Comparison of ENCODE assay signal across 1 cellular context in the genomic region with DNA sequence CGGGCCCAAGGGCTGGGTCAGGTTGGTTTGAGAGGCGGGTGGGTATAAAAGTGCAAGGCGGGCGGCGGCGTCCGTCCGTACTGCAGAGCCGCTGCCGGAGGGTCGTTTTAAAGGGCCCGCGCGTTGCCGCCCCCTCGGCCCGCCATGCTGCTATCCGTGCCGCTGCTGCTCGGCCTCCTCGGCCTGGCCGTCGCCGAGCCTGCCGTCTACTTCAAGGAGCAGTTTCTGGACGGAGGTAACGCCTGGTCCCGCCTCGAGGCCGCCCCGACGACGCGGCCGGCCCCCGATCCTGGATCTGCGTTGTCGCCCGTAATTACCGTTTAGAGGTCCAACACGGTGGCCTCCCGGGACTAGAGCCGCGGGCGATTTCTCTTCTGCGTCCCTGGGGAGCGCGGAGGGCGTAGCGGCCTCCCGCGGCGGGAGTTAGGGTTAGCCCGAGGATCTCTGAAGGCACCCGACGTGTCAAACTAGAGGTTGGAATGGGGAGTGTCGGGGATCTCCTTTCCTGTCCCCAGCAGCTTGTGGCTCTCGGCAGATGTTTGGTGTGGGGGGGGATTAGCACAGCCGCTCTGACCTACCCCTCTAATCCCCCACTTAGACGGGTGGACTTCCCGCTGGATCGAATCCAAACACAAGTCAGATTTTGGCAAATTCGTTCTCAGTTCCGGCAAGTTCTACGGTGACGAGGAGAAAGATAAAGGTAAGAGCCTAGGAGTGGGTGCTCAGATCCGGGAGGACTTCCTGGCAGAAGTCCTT.
TF ChIP-seq lines count a peak whose summit lies in the region.

A gene (plus strand): TSS at position 74 of the 756 bp plus-strand sequence. CDS start 71 bp downstream, at position 145.

TF ChIP-seq in WTC11, 78 proteins besides CTCF, POLR2A, EP300 and RAD21 (continued from another document):
- TF ChIP-seq, protein P1, sequence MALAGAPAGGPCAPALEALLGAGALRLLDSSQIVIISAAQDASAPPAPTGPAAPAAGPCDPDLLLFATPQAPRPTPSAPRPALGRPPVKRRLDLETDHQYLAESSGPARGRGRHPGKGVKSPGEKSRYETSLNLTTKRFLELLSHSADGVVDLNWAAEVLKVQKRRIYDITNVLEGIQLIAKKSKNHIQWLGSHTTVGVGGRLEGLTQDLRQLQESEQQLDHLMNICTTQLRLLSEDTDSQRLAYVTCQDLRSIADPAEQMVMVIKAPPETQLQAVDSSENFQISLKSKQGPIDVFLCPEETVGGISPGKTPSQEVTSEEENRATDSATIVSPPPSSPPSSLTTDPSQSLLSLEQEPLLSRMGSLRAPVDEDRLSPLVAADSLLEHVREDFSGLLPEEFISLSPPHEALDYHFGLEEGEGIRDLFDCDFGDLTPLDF (CRISPR knock-in tag; IDR thresholded peaks at IDR 0.05), result no peak
- TF ChIP-seq ZNF138 (CRISPR knock-in tag; conservative IDR thresholded peaks at IDR 0.05), result no peak
- TF ChIP-seq, protein P2, sequence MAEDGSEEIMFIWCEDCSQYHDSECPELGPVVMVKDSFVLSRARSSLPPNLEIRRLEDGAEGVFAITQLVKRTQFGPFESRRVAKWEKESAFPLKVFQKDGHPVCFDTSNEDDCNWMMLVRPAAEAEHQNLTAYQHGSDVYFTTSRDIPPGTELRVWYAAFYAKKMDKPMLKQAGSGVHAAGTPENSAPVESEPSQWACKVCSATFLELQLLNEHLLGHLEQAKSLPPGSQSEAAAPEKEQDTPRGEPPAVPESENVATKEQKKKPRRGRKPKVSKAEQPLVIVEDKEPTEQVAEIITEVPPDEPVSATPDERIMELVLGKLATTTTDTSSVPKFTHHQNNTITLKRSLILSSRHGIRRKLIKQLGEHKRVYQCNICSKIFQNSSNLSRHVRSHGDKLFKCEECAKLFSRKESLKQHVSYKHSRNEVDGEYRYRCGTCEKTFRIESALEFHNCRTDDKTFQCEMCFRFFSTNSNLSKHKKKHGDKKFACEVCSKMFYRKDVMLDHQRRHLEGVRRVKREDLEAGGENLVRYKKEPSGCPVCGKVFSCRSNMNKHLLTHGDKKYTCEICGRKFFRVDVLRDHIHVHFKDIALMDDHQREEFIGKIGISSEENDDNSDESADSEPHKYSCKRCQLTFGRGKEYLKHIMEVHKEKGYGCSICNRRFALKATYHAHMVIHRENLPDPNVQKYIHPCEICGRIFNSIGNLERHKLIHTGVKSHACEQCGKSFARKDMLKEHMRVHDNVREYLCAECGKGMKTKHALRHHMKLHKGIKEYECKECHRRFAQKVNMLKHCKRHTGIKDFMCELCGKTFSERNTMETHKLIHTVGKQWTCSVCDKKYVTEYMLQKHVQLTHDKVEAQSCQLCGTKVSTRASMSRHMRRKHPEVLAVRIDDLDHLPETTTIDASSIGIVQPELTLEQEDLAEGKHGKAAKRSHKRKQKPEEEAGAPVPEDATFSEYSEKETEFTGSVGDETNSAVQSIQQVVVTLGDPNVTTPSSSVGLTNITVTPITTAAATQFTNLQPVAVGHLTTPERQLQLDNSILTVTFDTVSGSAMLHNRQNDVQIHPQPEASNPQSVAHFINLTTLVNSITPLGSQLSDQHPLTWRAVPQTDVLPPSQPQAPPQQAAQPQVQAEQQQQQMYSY (CRISPR knock-in tag; IDR thresholded peaks at IDR 0.05), result no peak
- peak; percentile 89 for TF ChIP-seq KAT7 (CRISPR knock-in tag; IDR thresholded peaks at IDR 0.05; ENCODE audit: borderline replicate concordance)
- TF ChIP-seq, protein P3, sequence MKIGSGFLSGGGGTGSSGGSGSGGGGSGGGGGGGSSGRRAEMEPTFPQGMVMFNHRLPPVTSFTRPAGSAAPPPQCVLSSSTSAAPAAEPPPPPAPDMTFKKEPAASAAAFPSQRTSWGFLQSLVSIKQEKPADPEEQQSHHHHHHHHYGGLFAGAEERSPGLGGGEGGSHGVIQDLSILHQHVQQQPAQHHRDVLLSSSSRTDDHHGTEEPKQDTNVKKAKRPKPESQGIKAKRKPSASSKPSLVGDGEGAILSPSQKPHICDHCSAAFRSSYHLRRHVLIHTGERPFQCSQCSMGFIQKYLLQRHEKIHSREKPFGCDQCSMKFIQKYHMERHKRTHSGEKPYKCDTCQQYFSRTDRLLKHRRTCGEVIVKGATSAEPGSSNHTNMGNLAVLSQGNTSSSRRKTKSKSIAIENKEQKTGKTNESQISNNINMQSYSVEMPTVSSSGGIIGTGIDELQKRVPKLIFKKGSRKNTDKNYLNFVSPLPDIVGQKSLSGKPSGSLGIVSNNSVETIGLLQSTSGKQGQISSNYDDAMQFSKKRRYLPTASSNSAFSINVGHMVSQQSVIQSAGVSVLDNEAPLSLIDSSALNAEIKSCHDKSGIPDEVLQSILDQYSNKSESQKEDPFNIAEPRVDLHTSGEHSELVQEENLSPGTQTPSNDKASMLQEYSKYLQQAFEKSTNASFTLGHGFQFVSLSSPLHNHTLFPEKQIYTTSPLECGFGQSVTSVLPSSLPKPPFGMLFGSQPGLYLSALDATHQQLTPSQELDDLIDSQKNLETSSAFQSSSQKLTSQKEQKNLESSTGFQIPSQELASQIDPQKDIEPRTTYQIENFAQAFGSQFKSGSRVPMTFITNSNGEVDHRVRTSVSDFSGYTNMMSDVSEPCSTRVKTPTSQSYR (CRISPR knock-in tag; IDR thresholded peaks at IDR 0.05), result no peak
- no peak for TF ChIP-seq CBFB (CRISPR knock-in tag; IDR thresholded peaks at IDR 0.05; ENCODE audit: low read depth)
- TF ChIP-seq JUN (CRISPR knock-in tag; IDR thresholded peaks at IDR 0.05), result peak; percentile 16; the same call in 1 of the 2 replicates
- TF ChIP-seq, protein P4, sequence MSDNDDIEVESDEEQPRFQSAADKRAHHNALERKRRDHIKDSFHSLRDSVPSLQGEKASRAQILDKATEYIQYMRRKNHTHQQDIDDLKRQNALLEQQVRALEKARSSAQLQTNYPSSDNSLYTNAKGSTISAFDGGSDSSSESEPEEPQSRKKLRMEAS (CRISPR knock-in tag; IDR thresholded peaks at IDR 0.05), result peak; percentile 80
- TF ChIP-seq ZNF396 (CRISPR knock-in tag; IDR thresholded peaks at IDR 0.05; ENCODE audit: borderline replicate concordance), result no peak
- peak; percentile 19; the same call in 1 of the 2 replicates for TF ChIP-seq ZNF317 (CRISPR knock-in tag; IDR thresholded peaks at IDR 0.05; ENCODE audit: borderline replicate concordance, low read depth)
- TF ChIP-seq, protein P5, sequence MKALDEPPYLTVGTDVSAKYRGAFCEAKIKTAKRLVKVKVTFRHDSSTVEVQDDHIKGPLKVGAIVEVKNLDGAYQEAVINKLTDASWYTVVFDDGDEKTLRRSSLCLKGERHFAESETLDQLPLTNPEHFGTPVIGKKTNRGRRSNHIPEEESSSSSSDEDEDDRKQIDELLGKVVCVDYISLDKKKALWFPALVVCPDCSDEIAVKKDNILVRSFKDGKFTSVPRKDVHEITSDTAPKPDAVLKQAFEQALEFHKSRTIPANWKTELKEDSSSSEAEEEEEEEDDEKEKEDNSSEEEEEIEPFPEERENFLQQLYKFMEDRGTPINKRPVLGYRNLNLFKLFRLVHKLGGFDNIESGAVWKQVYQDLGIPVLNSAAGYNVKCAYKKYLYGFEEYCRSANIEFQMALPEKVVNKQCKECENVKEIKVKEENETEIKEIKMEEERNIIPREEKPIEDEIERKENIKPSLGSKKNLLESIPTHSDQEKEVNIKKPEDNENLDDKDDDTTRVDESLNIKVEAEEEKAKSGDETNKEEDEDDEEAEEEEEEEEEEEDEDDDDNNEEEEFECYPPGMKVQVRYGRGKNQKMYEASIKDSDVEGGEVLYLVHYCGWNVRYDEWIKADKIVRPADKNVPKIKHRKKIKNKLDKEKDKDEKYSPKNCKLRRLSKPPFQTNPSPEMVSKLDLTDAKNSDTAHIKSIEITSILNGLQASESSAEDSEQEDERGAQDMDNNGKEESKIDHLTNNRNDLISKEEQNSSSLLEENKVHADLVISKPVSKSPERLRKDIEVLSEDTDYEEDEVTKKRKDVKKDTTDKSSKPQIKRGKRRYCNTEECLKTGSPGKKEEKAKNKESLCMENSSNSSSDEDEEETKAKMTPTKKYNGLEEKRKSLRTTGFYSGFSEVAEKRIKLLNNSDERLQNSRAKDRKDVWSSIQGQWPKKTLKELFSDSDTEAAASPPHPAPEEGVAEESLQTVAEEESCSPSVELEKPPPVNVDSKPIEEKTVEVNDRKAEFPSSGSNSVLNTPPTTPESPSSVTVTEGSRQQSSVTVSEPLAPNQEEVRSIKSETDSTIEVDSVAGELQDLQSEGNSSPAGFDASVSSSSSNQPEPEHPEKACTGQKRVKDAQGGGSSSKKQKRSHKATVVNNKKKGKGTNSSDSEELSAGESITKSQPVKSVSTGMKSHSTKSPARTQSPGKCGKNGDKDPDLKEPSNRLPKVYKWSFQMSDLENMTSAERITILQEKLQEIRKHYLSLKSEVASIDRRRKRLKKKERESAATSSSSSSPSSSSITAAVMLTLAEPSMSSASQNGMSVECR (CRISPR knock-in tag; IDR thresholded peaks at IDR 0.05; ENCODE audit: borderline replicate concordance), result peak; percentile 92; the same call in 1 of the 2 replicates
- TF ChIP-seq MYBL2 (CRISPR knock-in tag; IDR thresholded peaks at IDR 0.05), result 0 out of 2 replicates have a peak, but pooled peaks have one; percentile 12
- TF ChIP-seq FOXK1 (CRISPR knock-in tag; IDR thresholded peaks at IDR 0.05), result 0 out of 2 replicates have a peak, but pooled peaks have one; percentile 2
TF ChIP-seq in WTC11: peak in this region for 21.
